Comparison of ENCODE assay signal across 8 cellular contexts in genomic region chr12:100201604-100202423, GRCh38. TPM values are rescaled to one million over a fixed set of nuclear protein-coding genes. Genes with fewer than 3 reads are reported as not detected.
DNase-seq lines count a peak whose midpoint lies in the region; ATAC-seq and TF ChIP-seq lines count a peak whose summit lies in the region.

No MANE protein-coding gene starts in this region.

- peak overlapping the region; percentile 75 to 82 for H3K9ac ChIP-seq in liver (ENCODE audit: low read depth in 1 of 2, low read length in 2 of 2)

- H3K4me3 ChIP-seq in heart left ventricle (peak overlapping the region; percentile 54 to 94 (median 66)), liver (ENCODE audit: low read depth in 1 of 3, low read length in 3 of 3) (peak overlapping the region; percentile 86 to 93 (median 87))

- intact Hi-C loops in heart left ventricle (cut with DNase I) (loop anchor here in 6 of 10 donors (2.0 to 10.0 kb wide), 5 partner anchors 40 to 65 kb away; partner anchors contain the start of genes BLTP3B (in 4 of the 6), DEPDC4 (in 4 of the 6) and SCYL2 (in 4 of the 6)), Right ventricle myocardium inferior (cut with DNase I) (loop anchor here (2.0 to 5.0 kb wide), 2 partner anchors 60 to 65 kb away; partner anchors contain the start of genes BLTP3B, DEPDC4 and SCYL2)

- no peak for DNase-seq in heart left ventricle
- DNase-seq in Right ventricle myocardium inferior (ENCODE audit: missing footprints) = no peak
- no peak for DNase-seq in activated naive CD8-positive, alpha-beta T cell treated with anti-CD3 and anti-CD28 coated beads, Interleukin-2, amount 50 U/mL, for 24 hours
- no peak for DNase-seq in type B pancreatic cell (ENCODE audit: extremely low spot score, unreplicated experiment)
- no peak for DNase-seq in Ammon's horn (ENCODE audit: low spot score)
- no peak for DNase-seq in NCI-H1694 treated with DMSO at 0.1 percent for 48 hours (lab: John Stamatoyannopoulos, UW)

- H3K9me3 ChIP-seq in heart left ventricle (no peaks in the 10 kb centered on the region), liver (ENCODE audit: control insufficient read depth in 4 of 4, low read length in 3 of 4) (no peaks in the 10 kb centered on the region)

- peaks cover 0 to 36% (median 22%) of the 10 kb centered on the region in 9 donors for H3K36me3 ChIP-seq in heart left ventricle
- peaks cover 0 to 4% (median 2%) of the 10 kb centered on the region in 4 donors for H3K36me3 ChIP-seq in liver (ENCODE audit: control insufficient read depth in 4 of 4, insufficient read depth in 3 of 4, low read depth in 1 of 4, low read length in 3 of 4)

- WGBS in heart left ventricle, 4 donors = 84 to 89% (median 88%) methylated on average over 20 to 24 of the region's 24 CpGs
- 85% methylated on average over 24 of the region's 24 CpGs for WGBS in liver

- peaks cover 2% of the 10 kb centered on the region for H3K36me3 Mint-ChIP-seq in activated naive CD8-positive, alpha-beta T cell treated with anti-CD3 and anti-CD28 coated beads, Interleukin-2, amount 50 U/mL, for 24 hours (ENCODE audit: low read depth)
- H3K36me3 Mint-ChIP-seq in type B pancreatic cell = no peaks in the 10 kb centered on the region

- no peak for TF ChIP-seq POLR2A in heart left ventricle (IDR thresholded peaks at IDR 0.05)

- H3K27me3 ChIP-seq in heart left ventricle (no peaks in the 10 kb centered on the region), liver (ENCODE audit: control insufficient read depth in 4 of 4, insufficient read depth in 4 of 4, low read length in 3 of 4) (no peaks in the 10 kb centered on the region)

- peak overlapping the region in 2 of 12 donors; percentile 84 to 87 for H3K27ac ChIP-seq in heart left ventricle
- no peak overlapping the region for H3K27ac ChIP-seq in liver (ENCODE audit: low read depth in 1 of 2, low read length in 2 of 2)

- peaks cover 0 to 27% (median 14%) of the 10 kb centered on the region in 12 donors for H3K4me1 ChIP-seq in heart left ventricle
- peaks cover 6 to 29% (median 23%) of the 10 kb centered on the region in 4 donors for H3K4me1 ChIP-seq in liver (ENCODE audit: control insufficient read depth in 4 of 4, insufficient read depth in 4 of 4, low read length in 3 of 4)

- no peaks in the 10 kb centered on the region for H3K9me3 Mint-ChIP-seq in activated naive CD8-positive, alpha-beta T cell treated with anti-CD3 and anti-CD28 coated beads, Interleukin-2, amount 50 U/mL, for 24 hours
- no peaks in the 10 kb centered on the region for H3K9me3 Mint-ChIP-seq in type B pancreatic cell

- peak overlapping the region; percentile 99 for H3K4me3 Mint-ChIP-seq in activated naive CD8-positive, alpha-beta T cell treated with anti-CD3 and anti-CD28 coated beads, Interleukin-2, amount 50 U/mL, for 24 hours
- peak overlapping the region; percentile 97 for H3K4me3 Mint-ChIP-seq in type B pancreatic cell

- H3K27me3 Mint-ChIP-seq in activated naive CD8-positive, alpha-beta T cell treated with anti-CD3 and anti-CD28 coated beads, Interleukin-2, amount 50 U/mL, for 24 hours = no peaks in the 10 kb centered on the region
- peaks cover 5% of the 10 kb centered on the region for H3K27me3 Mint-ChIP-seq in type B pancreatic cell

- peaks cover 30% of the 10 kb centered on the region for H3K4me1 Mint-ChIP-seq in activated naive CD8-positive, alpha-beta T cell treated with anti-CD3 and anti-CD28 coated beads, Interleukin-2, amount 50 U/mL, for 24 hours
- H3K4me1 Mint-ChIP-seq in type B pancreatic cell (ENCODE audit: unreplicated experiment) = peaks cover 7% of the 10 kb centered on the region

- ATAC-seq in heart left ventricle = no peak
- ATAC-seq in Right ventricle myocardium inferior = no peak
- ATAC-seq in activated naive CD8-positive, alpha-beta T cell treated with anti-CD3 and anti-CD28 coated beads, Interleukin-2, amount 50 U/mL, for 24 hours = no peak
- ATAC-seq in HG03095 (IDR thresholded peaks at IDR 0.05; ENCODE audit: unreplicated experiment) = no peak

- no peak for TF ChIP-seq RAD21 in liver (IDR thresholded peaks at IDR 0.05)

- H3K27ac Mint-ChIP-seq in activated naive CD8-positive, alpha-beta T cell treated with anti-CD3 and anti-CD28 coated beads, Interleukin-2, amount 50 U/mL, for 24 hours = peak overlapping the region; percentile 99
- H3K27ac Mint-ChIP-seq in type B pancreatic cell = peak overlapping the region; percentile 97

- TF ChIP-seq CTCF in heart left ventricle (IDR thresholded peaks at IDR 0.05) = no peak
- no peak for TF ChIP-seq CTCF in liver (IDR thresholded peaks at IDR 0.05; ENCODE audit: low read depth, low read length, missing input control)
- no peak for TF ChIP-seq CTCF in type B pancreatic cell (conservative IDR thresholded peaks at IDR 0.05)

TF ChIP-seq in liver, 16 proteins besides CTCF, POLR2A, EP300 and RAD21:
- no peak for TF ChIP-seq YY1 (IDR thresholded peaks at IDR 0.05)
- no peak for TF ChIP-seq REST (IDR thresholded peaks at IDR 0.05)
- no peak for TF ChIP-seq JUND (IDR thresholded peaks at IDR 0.05)
- TF ChIP-seq FOXA1 (IDR thresholded peaks at IDR 0.05) = no peak
- no peak for TF ChIP-seq FOXA2 (IDR thresholded peaks at IDR 0.05)
- TF ChIP-seq, protein P1, sequence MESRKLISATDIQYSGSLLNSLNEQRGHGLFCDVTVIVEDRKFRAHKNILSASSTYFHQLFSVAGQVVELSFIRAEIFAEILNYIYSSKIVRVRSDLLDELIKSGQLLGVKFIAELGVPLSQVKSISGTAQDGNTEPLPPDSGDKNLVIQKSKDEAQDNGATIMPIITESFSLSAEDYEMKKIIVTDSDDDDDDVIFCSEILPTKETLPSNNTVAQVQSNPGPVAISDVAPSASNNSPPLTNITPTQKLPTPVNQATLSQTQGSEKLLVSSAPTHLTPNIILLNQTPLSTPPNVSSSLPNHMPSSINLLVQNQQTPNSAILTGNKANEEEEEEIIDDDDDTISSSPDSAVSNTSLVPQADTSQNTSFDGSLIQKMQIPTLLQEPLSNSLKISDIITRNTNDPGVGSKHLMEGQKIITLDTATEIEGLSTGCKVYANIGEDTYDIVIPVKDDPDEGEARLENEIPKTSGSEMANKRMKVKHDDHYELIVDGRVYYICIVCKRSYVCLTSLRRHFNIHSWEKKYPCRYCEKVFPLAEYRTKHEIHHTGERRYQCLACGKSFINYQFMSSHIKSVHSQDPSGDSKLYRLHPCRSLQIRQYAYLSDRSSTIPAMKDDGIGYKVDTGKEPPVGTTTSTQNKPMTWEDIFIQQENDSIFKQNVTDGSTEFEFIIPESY (IDR thresholded peaks at IDR 0.05) = no peak
- no peak for TF ChIP-seq HNF4G (IDR thresholded peaks at IDR 0.05)
- TF ChIP-seq TAF1 (conservative IDR thresholded peaks at IDR 0.05) = no peak
- TF ChIP-seq SP1 (IDR thresholded peaks at IDR 0.05) = no peak
- no peak for TF ChIP-seq EGR1 (IDR thresholded peaks at IDR 0.05; ENCODE audit: low read depth in 2 of 2)
- TF ChIP-seq ATF3 (IDR thresholded peaks at IDR 0.05) = no peak
- no peak for TF ChIP-seq NR2F2 (IDR thresholded peaks at IDR 0.05)
- no peak for TF ChIP-seq MAX (IDR thresholded peaks at IDR 0.05)
- no peak for TF ChIP-seq RXRA (IDR thresholded peaks at IDR 0.05)
- TF ChIP-seq GABPA (IDR thresholded peaks at IDR 0.05 in 1 of 2, conservative IDR thresholded peaks at IDR 0.05 in 1 of 2) = no peak

RNA-seq across cellular contexts. Expression of gene ACTR6, which starts 1.2 kb away (rescaled TPM):
- total RNA-seq in heart left ventricle (10 to 100 TPM in 8 of 9 donors, 1 to 10 TPM in 1; 8.9 to 29.5 (median 21.9) TPM), Right ventricle myocardium inferior (19.4 TPM), liver (1 to 10 TPM; 6.9 to 9.7 TPM), type B pancreatic cell (ENCODE audit: low replicate concordance) (24.1 and 32.9 TPM in 2 replicates)
- polyA plus RNA-seq in heart left ventricle (10 to 100 TPM in 1 of 2 donors, 1 to 10 TPM in 1; 9.3 to 27.1 TPM), liver (1 to 10 TPM; 7.9 to 9.5 TPM)

RNA-seq across cellular contexts. Expression of gene BLTP3B, which starts 59.1 kb away (rescaled TPM):
- total RNA-seq in heart left ventricle (10 to 100 TPM; 14.0 to 22.4 (median 16.2) TPM), Right ventricle myocardium inferior (10.7 TPM), liver (10 to 100 TPM; 25.4 to 36.8 TPM), type B pancreatic cell (ENCODE audit: low replicate concordance) (12.0 and 19.5 TPM in 2 replicates)
- polyA plus RNA-seq in heart left ventricle (10 to 100 TPM in 1 of 2 donors, 1 to 10 TPM in 1; 3.7 to 18.7 TPM), liver (10 to 100 TPM; 11.0 to 11.8 TPM)
